17 cellular contexts compared by ENCODE assay signal in the genomic region with DNA sequence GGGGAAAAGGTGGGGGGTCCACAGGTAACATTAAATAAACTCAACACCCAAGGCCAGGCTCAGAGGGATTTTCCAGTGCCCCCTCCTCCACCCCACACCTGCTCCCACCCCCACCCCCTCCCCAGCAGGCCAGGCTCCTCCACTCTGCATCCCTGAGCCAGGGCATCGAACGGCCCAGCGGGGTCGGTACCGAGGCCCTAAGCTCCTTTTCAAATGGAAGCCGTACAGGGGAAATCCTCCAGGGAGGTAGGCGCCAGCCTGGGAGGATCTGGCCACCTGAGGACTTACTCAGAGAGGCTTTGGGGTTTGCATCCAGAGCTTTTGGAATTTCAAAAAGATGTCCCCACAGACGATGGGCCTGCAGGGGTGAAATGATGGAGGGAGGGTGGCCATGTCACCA. TPM values are rescaled to one million over a fixed set of nuclear protein-coding genes. Genes with fewer than 3 reads are reported as not detected.
DNase-seq lines count a peak whose midpoint lies in the region; ATAC-seq and TF ChIP-seq lines count a peak whose summit lies in the region.
"Had no signal": no experiment of that assay in that cellular context is flagged by ENCODE, and none has a peak within 500 bp of the region (broad histone marks: within the 10 kb centered on the region; RNA-seq: fewer than 3 reads in every experiment).

No MANE protein-coding gene starts in this region.

- H3K4me1 ChIP-seq in HUES48 (ENCODE audit: control insufficient read depth, insufficient read depth, low read length) (peaks cover 33% of the 10 kb centered on the region), breast epithelium (peaks cover 4% of the 10 kb centered on the region in 2 donors), upper lobe of left lung (peaks cover 23 to 50% (median 30%) of the 10 kb centered on the region in 4 donors)

- TF ChIP-seq POLR2A in breast epithelium (IDR thresholded peaks at IDR 0.05) = no peak
- no peak for TF ChIP-seq POLR2A in upper lobe of left lung (IDR thresholded peaks at IDR 0.05)

- DNase-seq in breast epithelium (ENCODE audit: low spot score in 2 of 2) = no peak
- no peak for DNase-seq in upper lobe of left lung
- DNase-seq in HFFc6 = no peak
- no peak for DNase-seq in HCEC 1CT
- DNase-seq: activated CD4-positive, alpha-beta T cell treated with anti-CD3 and anti-CD28 coated beads, Interleukin-2, amount 10 ng/mL, durations not matched to agents 24 days and 14 days; AML-193; DMS 273 treated with DMSO at 0.1 percent for 48 hours; effector CD8-positive, alpha-beta T cell; KBM-7; lower lobe of right lung; NCI-H1092 treated with DMSO at 0.1 percent for 48 hours; SJCRH30; T1000 had no signal

- H3K27me3 ChIP-seq in HUES48 (ENCODE audit: control insufficient read depth, insufficient read depth, low read length) (no peaks in the 10 kb centered on the region), breast epithelium (no peaks in the 10 kb centered on the region), upper lobe of left lung (no peaks in the 10 kb centered on the region)
- H3K27me3 ChIP-seq: SJCRH30 had no signal

- intact Hi-C loops in breast epithelium (cut with DNase I; ENCODE audit: low total_unique reads) = no loop called here

- peaks cover 32% of the 10 kb centered on the region for H3K4me1 Mint-ChIP-seq in nephron
- peaks cover 28% of the 10 kb centered on the region for H3K4me1 Mint-ChIP-seq in HFFc6 (ENCODE audit: low read depth)

- no peaks in the 10 kb centered on the region for H3K36me3 Mint-ChIP-seq in nephron (ENCODE audit: low read depth)
- H3K36me3 Mint-ChIP-seq in HFFc6 (ENCODE audit: low read depth) = no peaks in the 10 kb centered on the region; the same call in 1 of the 2 replicates

- TF ChIP-seq CTCF in breast epithelium (IDR thresholded peaks at IDR 0.05) = no peak
- no peak for TF ChIP-seq CTCF in nephron (IDR thresholded peaks at IDR 0.05; ENCODE audit: unreplicated experiment in 3 of 3)
- no peak for TF ChIP-seq CTCF in upper lobe of left lung (IDR thresholded peaks at IDR 0.05)
- TF ChIP-seq CTCF in HFFc6 (IDR thresholded peaks at IDR 0.05) = no peak

- WGBS in upper lobe of left lung, 2 donors = 90 to 99% methylated on average over 6 to 8 of the region's 8 CpGs

- peak overlapping the region; percentile 37 for H3K4me3 ChIP-seq in HUES48 (ENCODE audit: low read depth, low read length)
- H3K4me3 ChIP-seq in breast epithelium = no peak overlapping the region
- no peak overlapping the region for H3K4me3 ChIP-seq in upper lobe of left lung
- H3K4me3 ChIP-seq: lower lobe of right lung had no signal

- H3K36me3 ChIP-seq in HUES48 (ENCODE audit: control insufficient read depth, insufficient read depth, low read length) (no peaks in the 10 kb centered on the region), breast epithelium (no peaks in the 10 kb centered on the region), upper lobe of left lung (no peaks in the 10 kb centered on the region)
- H3K36me3 ChIP-seq: lower lobe of right lung, SJCRH30 had no signal

- H3K9ac ChIP-seq in HUES48 (ENCODE audit: low read depth, low read length) = peak overlapping the region; percentile 52; the same call in 1 of the 2 replicates

- ATAC-seq in upper lobe of left lung (ENCODE audit: low FRiP score in 2 of 2) (no peak), GM18867 (IDR thresholded peaks at IDR 0.05; ENCODE audit: unreplicated experiment) (no peak)
- ATAC-seq: lower lobe of right lung had no signal

- H3K9me3 ChIP-seq in HUES48 (ENCODE audit: control insufficient read depth, insufficient read depth, low read length) (peaks cover 19% of the 10 kb centered on the region), breast epithelium (peaks cover 10 to 14% of the 10 kb centered on the region in 2 donors), upper lobe of left lung (peaks cover 0 to 14% (median 7%) of the 10 kb centered on the region in 4 donors)

- TF ChIP-seq EP300 in upper lobe of left lung (IDR thresholded peaks at IDR 0.05) = no peak

- peaks cover 10% of the 10 kb centered on the region for H3K27me3 Mint-ChIP-seq in nephron (ENCODE audit: low read depth)
- no peaks in the 10 kb centered on the region; the same call in 1 of the 2 replicates for H3K27me3 Mint-ChIP-seq in HFFc6 (ENCODE audit: insufficient read depth)
- H3K27me3 Mint-ChIP-seq: activated CD4-positive, alpha-beta T cell treated with anti-CD3 and anti-CD28 coated beads, Interleukin-2, amount 10 ng/mL, durations not matched to agents 24 days and 14 days; activated naive CD4-positive, alpha-beta T cell treated with anti-CD3 and anti-CD28 coated beads, Interleukin-2, amount 50 U/mL, for 24 hours had no signal

- H3K4me3 Mint-ChIP-seq in nephron = no peak overlapping the region
- no peak overlapping the region for H3K4me3 Mint-ChIP-seq in HFFc6
- H3K4me3 Mint-ChIP-seq: activated CD4-positive, alpha-beta T cell treated with anti-CD3 and anti-CD28 coated beads, Interleukin-2, amount 10 ng/mL, durations not matched to agents 24 days and 14 days had no signal

- H3K27ac Mint-ChIP-seq in nephron (peak overlapping the region in 2 of 3 experiments; percentile 32 to 60), HFFc6 (no peak overlapping the region)

- H3K27ac ChIP-seq in HUES48 (ENCODE audit: low read depth, low read length) = peak overlapping the region; percentile 99
- peak overlapping the region; percentile 90 to 94 for H3K27ac ChIP-seq in breast epithelium
- H3K27ac ChIP-seq in upper lobe of left lung = peak overlapping the region in 3 of 4 donors; percentile 88

- H3K9me3 Mint-ChIP-seq in nephron (no peaks in the 10 kb centered on the region), HFFc6 (peaks cover 1% of the 10 kb centered on the region; the same call in 1 of the 2 replicates)
- H3K9me3 Mint-ChIP-seq: activated CD4-positive, alpha-beta T cell treated with anti-CD3 and anti-CD28 coated beads, Interleukin-2, amount 10 ng/mL, durations not matched to agents 24 days and 14 days; activated naive CD4-positive, alpha-beta T cell treated with anti-CD3 and anti-CD28 coated beads, Interleukin-2, amount 50 U/mL, for 24 hours had no signal

RNA-seq across cellular contexts. Expression of a gene that starts 46.5 kb away (rescaled TPM):
- 100 to 1,000 TPM; 111 to 155 (median 124) TPM for total RNA-seq in breast epithelium
- total RNA-seq in upper lobe of left lung = 100 to 1,000 TPM in 4 of 6 donors, 10 to 100 TPM in 2; 65.4 to 180 (median 127) TPM
- total RNA-seq in HFFc6 (2021; fragmentation: NEBNext Ultra II Directional; extraction: Animal tissue kit (Norgen Biotek cat#: 25700)) = 10 to 100 TPM; 66.6 to 94.5 (median 81.5) TPM
